Comparison of ENCODE assay signal across 24 cellular contexts in the genomic region with DNA sequence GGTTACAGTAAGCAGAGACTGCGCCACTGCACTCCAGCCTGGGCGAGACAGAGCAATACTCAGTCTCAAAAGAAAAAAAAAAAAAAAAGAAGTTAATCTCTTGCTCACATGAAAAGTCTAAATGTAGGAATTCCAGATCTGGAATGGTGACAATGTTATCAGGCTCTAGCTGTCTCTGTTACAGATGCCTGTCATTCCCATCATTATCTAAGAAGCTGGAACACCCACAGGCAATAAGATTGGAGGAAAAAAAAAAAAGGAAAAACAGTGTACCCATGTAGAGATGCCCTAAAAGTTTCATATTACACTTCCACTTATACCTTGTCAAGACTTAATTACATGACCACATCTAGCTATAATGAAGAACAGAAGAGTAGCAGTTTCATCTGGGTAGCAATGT.
"Had no signal": no experiment of that assay in that cellular context is flagged by ENCODE, and none has a peak within 500 bp of the region (broad histone marks: within the 10 kb centered on the region; RNA-seq: fewer than 3 reads in every experiment).

No MANE protein-coding gene starts in this region.

- H3K9me3 Mint-ChIP-seq: activated T-cell treated with anti-CD3 and anti-CD28 coated beads, Interleukin-2, amount 50 U/mL, for 24 hours; naive B cell; stimulated activated effector memory CD8-positive, alpha-beta T cell treated with anti-CD3 and anti-CD28 coated beads, Interleukin-12 subunit alpha, Interleukin-12 subunit beta, amount 100 ng/mL, for 72 hours; stimulated activated naive CD8-positive, alpha-beta T cell treated with anti-CD3 and anti-CD28 coated beads, Interleukin-15, Interleukin-2, amounts not matched to agents 100 ng/mL and 50 ng/mL, for 24 hours had no signal

- H3K27ac Mint-ChIP-seq: activated T-cell treated with anti-CD3 and anti-CD28 coated beads, Interleukin-2, amount 50 U/mL, for 24 hours; nephron progenitor cell; progenitor cell of endocrine pancreas; stimulated activated effector memory CD8-positive, alpha-beta T cell treated with anti-CD3 and anti-CD28 coated beads, Interleukin-12 subunit alpha, Interleukin-12 subunit beta, amount 100 ng/mL, for 72 hours; stimulated activated naive CD8-positive, alpha-beta T cell treated with anti-CD3 and anti-CD28 coated beads, Interleukin-15, Interleukin-2, amounts not matched to agents 100 ng/mL and 50 ng/mL, for 24 hours had no signal

- FAIRE-seq: astrocyte, endothelial cell of umbilical vein had no signal

- H3K4me3 Mint-ChIP-seq: activated T-cell treated with anti-CD3 and anti-CD28 coated beads, Interleukin-2, amount 50 U/mL, for 24 hours; naive B cell; nephron progenitor cell; stimulated activated effector memory CD8-positive, alpha-beta T cell treated with anti-CD3 and anti-CD28 coated beads, Interleukin-12 subunit alpha, Interleukin-12 subunit beta, amount 100 ng/mL, for 72 hours; stimulated activated naive CD8-positive, alpha-beta T cell treated with anti-CD3 and anti-CD28 coated beads, Interleukin-15, Interleukin-2, amounts not matched to agents 100 ng/mL and 50 ng/mL, for 24 hours had no signal

- H3K27me3 Mint-ChIP-seq: activated T-cell treated with anti-CD3 and anti-CD28 coated beads, Interleukin-2, amount 50 U/mL, for 24 hours; naive B cell; progenitor cell of endocrine pancreas; stimulated activated naive CD8-positive, alpha-beta T cell treated with anti-CD3 and anti-CD28 coated beads, Interleukin-15, Interleukin-2, amounts not matched to agents 100 ng/mL and 50 ng/mL, for 24 hours had no signal

- DNase-seq: activated CD4-positive, alpha-beta T cell treated with anti-CD3 and anti-CD28 coated beads for 48 hours; activated CD4-positive, alpha-beta T cell treated with anti-CD3 and anti-CD28 coated beads, Interleukin-2, amount 50 U/mL, for 48 hours; activated CD8-positive, alpha-beta memory T cell treated with anti-CD3 and anti-CD28 coated beads, Interleukin-2, amount 50 U/mL, for 48 hours; activated gamma-delta T cell treated with Interleukin-2 at 50 U/mL for 16 hours; activated naive CD4-positive, alpha-beta T cell treated with anti-CD3 and anti-CD28 coated beads, Interleukin-2, amount 50 U/mL, for 16 hours; activated T-cell treated with anti-CD3 and anti-CD28 coated beads, Interleukin-2, amount 50 U/mL, for 24 hours; amniotic stem cell; brain microvascular endothelial cell; cortex of kidney; islet precursor cell; left ventricle myocardium inferior; naive B cell; nephron progenitor cell; ovary; retina; small intestine; stimulated activated CD4-positive, alpha-beta T cell treated with anti-CD3 and anti-CD28 coated beads, Interleukin-4, amount 100 ng/mL, for 24 hours; substantia nigra; upper lobe of left lung had no signal
